ENCODE assay signal across 17 cellular contexts in genomic region chr13:113518080-113518803, GRCh38. TPM values are rescaled to one million over a fixed set of nuclear protein-coding genes. Genes with fewer than 3 reads are reported as not detected.
DNase-seq lines count a peak whose midpoint lies in the region; ATAC-seq and TF ChIP-seq lines count a peak whose summit lies in the region.
"Had no signal": no experiment of that assay in that cellular context is flagged by ENCODE, and none has a peak within 500 bp of the region (broad histone marks: within the 10 kb centered on the region; RNA-seq: fewer than 3 reads in every experiment).

No MANE protein-coding gene starts in this region.

- DNase-seq in CD8-positive, alpha-beta T cell: no peak
- peak; percentile 10 for DNase-seq in RWPE2 (ENCODE audit: low spot score)
- no peak for DNase-seq in mesenchymal stem cell
- DNase-seq in stimulated activated naive CD8-positive, alpha-beta T cell treated with anti-CD3 and anti-CD28 coated beads, Interleukin-15, Interleukin-2, amounts not matched to agents 100 U/mL and 50 U/mL, for 24 hours: no peak
- DNase-seq in NCI-H2081 (lab: John Stamatoyannopoulos, UW): no peak
- DNase-seq: COR-L47, DMS 273 treated with DMSO at 0.1 percent for 48 hours, DND-41, H7, MG63, NCI-H1092, NCI-H146, SHP77 had no signal

- H3K36me3 ChIP-seq in CD8-positive, alpha-beta T cell (ENCODE audit: insufficient read depth, low read length): no peaks in the 10 kb centered on the region
- H3K36me3 ChIP-seq in RWPE2 (ENCODE audit: low read depth) (peaks cover 60% of the 10 kb centered on the region), mesenchymal stem cell (ENCODE audit: control insufficient read depth in 1 of 2, insufficient read depth in 2 of 2, low read depth in 1 of 2, low read length in 2 of 2) (peaks cover 52 to 86% of the 10 kb centered on the region in 2 experiments)

- no peaks in the 10 kb centered on the region for H3K9me3 Mint-ChIP-seq in CD8-positive, alpha-beta T cell

- no peak overlapping the region for H3K27ac ChIP-seq in CD8-positive, alpha-beta T cell (ENCODE audit: low read depth, low read length)
- H3K27ac ChIP-seq in RWPE2 (ENCODE audit: poor library complexity, severe bottlenecking): no peak overlapping the region
- no peak overlapping the region for H3K27ac ChIP-seq in mesenchymal stem cell (ENCODE audit: low read length, poor library complexity, severe bottlenecking)
- H3K27ac ChIP-seq: C4-2B had no signal

- H3K27me3 Mint-ChIP-seq in CD8-positive, alpha-beta T cell (ENCODE audit: low read depth): no peaks in the 10 kb centered on the region

- H3K18ac ChIP-seq in mesenchymal stem cell (ENCODE audit: low read depth in 1 of 2, low read length in 2 of 2): no peak overlapping the region

- peaks cover 31% of the 10 kb centered on the region for H3K79me1 ChIP-seq in mesenchymal stem cell (replicated peaks; ENCODE audit: low read length, poor library complexity, severe bottlenecking)

- H3K4me2 ChIP-seq in mesenchymal stem cell (ENCODE audit: low read length, poor library complexity, severe bottlenecking): no peak overlapping the region

- peaks cover 19% of the 10 kb centered on the region for H3K4me1 Mint-ChIP-seq in CD8-positive, alpha-beta T cell (ENCODE audit: low read depth)

- no peak overlapping the region for H2AK5ac ChIP-seq in mesenchymal stem cell (ENCODE audit: low read length, severe bottlenecking)

- H2BK15ac ChIP-seq in mesenchymal stem cell (ENCODE audit: low read depth, poor library complexity, severe bottlenecking): peak overlapping the region; percentile 41

- no peak overlapping the region for H2BK120ac ChIP-seq in mesenchymal stem cell (ENCODE audit: low read depth, low read length)

- H3K27me3 ChIP-seq in CD8-positive, alpha-beta T cell (ENCODE audit: insufficient read depth, low read length): no peaks in the 10 kb centered on the region
- H3K27me3 ChIP-seq in RWPE2 (ENCODE audit: insufficient read depth, poor library complexity, severe bottlenecking) (no peaks in the 10 kb centered on the region), mesenchymal stem cell (ENCODE audit: control insufficient read depth in 1 of 2, insufficient read depth in 1 of 2, low read length in 2 of 2) (no peaks in the 10 kb centered on the region)
- H3K27me3 ChIP-seq: MG63 had no signal

- H4K8ac ChIP-seq in mesenchymal stem cell (ENCODE audit: low read length): no peak overlapping the region

- H2AFZ ChIP-seq in mesenchymal stem cell (ENCODE audit: low read depth, low read length): no peak overlapping the region

- H4K91ac ChIP-seq in mesenchymal stem cell (ENCODE audit: low read length): peak overlapping the region; percentile 16

- no peak overlapping the region for H2BK12ac ChIP-seq in mesenchymal stem cell (ENCODE audit: low read length in 2 of 2)

- peaks cover 9% of the 10 kb centered on the region for H3K4me1 ChIP-seq in CD8-positive, alpha-beta T cell (ENCODE audit: insufficient read depth, low read length)
- H3K4me1 ChIP-seq in RWPE2 (ENCODE audit: insufficient read depth, poor library complexity, severe bottlenecking) (no peaks in the 10 kb centered on the region), mesenchymal stem cell (ENCODE audit: control insufficient read depth, insufficient read depth, low read depth, low read length) (peaks cover 3% of the 10 kb centered on the region)

- H3K14ac ChIP-seq in mesenchymal stem cell (ENCODE audit: low read length in 2 of 2): no peak overlapping the region

- H2BK5ac ChIP-seq in mesenchymal stem cell (ENCODE audit: low read depth, low read length, poor library complexity, severe bottlenecking): no peak overlapping the region

- H3K9ac ChIP-seq in mesenchymal stem cell (ENCODE audit: low read length): no peak overlapping the region

- H3K4me3 ChIP-seq in CD8-positive, alpha-beta T cell (ENCODE audit: low read depth, low read length): no peak overlapping the region
- H3K4me3 ChIP-seq in RWPE2 (ENCODE audit: severe bottlenecking) (no peak overlapping the region), mesenchymal stem cell (ENCODE audit: insufficient read depth in 1 of 2, low read depth in 1 of 2, low read length in 2 of 2) (no peak overlapping the region)
- H3K4me3 ChIP-seq: MG63 had no signal

- peak overlapping the region; percentile 68 for H3K4me3 Mint-ChIP-seq in CD8-positive, alpha-beta T cell

- no peaks in the 10 kb centered on the region for H3K9me3 ChIP-seq in CD8-positive, alpha-beta T cell (ENCODE audit: low read length)
- H3K9me3 ChIP-seq in RWPE2 (ENCODE audit: severe bottlenecking): no peaks in the 10 kb centered on the region
- no peaks in the 10 kb centered on the region for H3K9me3 ChIP-seq in mesenchymal stem cell (ENCODE audit: control insufficient read depth, low read length)
- H3K9me3 ChIP-seq: MG63 had no signal

- WGBS in mesenchymal stem cell: 97% methylated on average over 19 of the region's 21 CpGs

- POLR2A ChIA-PET in CD8-positive, alpha-beta T cell (lab: Charles Lee): interaction anchor here (0.6 kb wide), 1 partner anchor 989 kb away, joined by 3 read pairs; no protein-coding TSS in a partner anchor

- H3K4ac ChIP-seq in mesenchymal stem cell (ENCODE audit: low read depth in 1 of 2, low read length in 2 of 2): no peak overlapping the region

- no peak overlapping the region for H3K23ac ChIP-seq in mesenchymal stem cell (ENCODE audit: low read length in 2 of 2)

- CTCF ChIA-PET in CD8-positive, alpha-beta T cell (lab: Charles Lee): no interaction called here

- H3K36me3 Mint-ChIP-seq in CD8-positive, alpha-beta T cell: peaks cover 27% of the 10 kb centered on the region

- peak; percentile 62 for ATAC-seq in CD8-positive, alpha-beta T cell
- no peak for ATAC-seq in RWPE2 (ENCODE audit: low read depth)
- peak; percentile 52 for ATAC-seq in stimulated activated naive CD8-positive, alpha-beta T cell treated with anti-CD3 and anti-CD28 coated beads, Interleukin-15, Interleukin-2, amounts not matched to agents 100 U/mL and 50 U/mL, for 24 hours
- ATAC-seq in GM18907 (IDR thresholded peaks at IDR 0.05; ENCODE audit: unreplicated experiment): no peak
- ATAC-seq in GM19452 (IDR thresholded peaks at IDR 0.05; ENCODE audit: unreplicated experiment): no peak
- ATAC-seq: SK-N-SH treated with all-trans-retinoic acid at 6 μM for 48 hours had no signal

- H3K27ac Mint-ChIP-seq in CD8-positive, alpha-beta T cell: peak overlapping the region; percentile 62

- no peak for TF ChIP-seq CTCF in CD8-positive, alpha-beta T cell (IDR thresholded peaks at IDR 0.05)
- no peak for TF ChIP-seq CTCF in RWPE2 (IDR thresholded peaks at IDR 0.05; ENCODE audit: poor library complexity, severe bottlenecking)

- intact Hi-C loops in CD8-positive, alpha-beta T cell (cut with DNase I, micrococcal nuclease): no loop called here

RNA-seq across cellular contexts. Expression of gene DCUN1D2, which starts 27.7 kb away (rescaled TPM):
- 10 to 100 TPM; 10.4 to 13.9 TPM for total RNA-seq in CD8-positive, alpha-beta T cell
- 7.1 TPM for polyA plus RNA-seq in mesenchymal stem cell (2013, experiment 1 of 2)
- 6.5 TPM for polyA plus RNA-seq in mesenchymal stem cell (2013, experiment 2 of 2)

Comparison
In these comparisons a context has a peak if more than half of its experiments do, and no peak if none do; other contexts are left out.
1. ATAC-seq: peak in CD8-positive, alpha-beta T cell (single experiment) and stimulated activated naive CD8-positive, alpha-beta T cell treated with anti-CD3 and anti-CD28 coated beads, Interleukin-15, Interleukin-2, amounts not matched to agents 100 U/mL and 50 U/mL, for 24 hours (single experiment); none in RWPE2 (single experiment), GM18907 (single experiment) and GM19452 (single experiment).